Comparison of ENCODE assay signal across 8 cellular contexts in the genomic region with DNA sequence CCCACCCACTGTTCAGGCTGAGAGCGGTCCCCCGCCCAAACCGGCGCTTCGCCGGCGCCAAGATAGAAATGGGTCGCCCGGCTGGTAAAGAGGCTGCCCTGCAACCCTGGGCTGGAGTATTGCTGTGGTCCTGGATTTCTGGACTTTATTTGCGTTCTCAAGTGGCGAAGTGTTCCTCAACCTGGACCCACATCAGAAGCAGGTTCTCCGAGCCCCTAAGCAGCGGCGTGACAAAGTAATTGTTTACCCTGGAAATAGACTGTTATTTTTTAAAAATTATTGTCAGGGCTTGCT. TPM values are rescaled to one million over a fixed set of nuclear protein-coding genes. Genes with fewer than 3 reads are reported as not detected.
A peak's percentile ranks its signal among the peaks of the same experiment; 100 is the strongest.
DNase-seq lines count a peak whose midpoint lies in the region; ATAC-seq and TF ChIP-seq lines count a peak whose summit lies in the region.

No MANE protein-coding gene starts in this region.

- TF ChIP-seq CTCF in AG10803 (conservative IDR thresholded peaks at IDR 0.05; ENCODE audit: low read length) (no peak), PC-3 (conservative IDR thresholded peaks at IDR 0.05; ENCODE audit: low read depth, low read length) (no peak)

- peak overlapping the region; percentile 85 for H2AFZ ChIP-seq in PC-3 (ENCODE audit: low read length)
- H2AFZ ChIP-seq in neuron (ENCODE audit: low read depth, low read length): peak overlapping the region; percentile 33

- H3K27ac ChIP-seq in PC-3 (ENCODE audit: low read length) (peak overlapping the region; percentile 80), epithelial cell of prostate (peak overlapping the region; percentile 83)

- H3K4me2 ChIP-seq in PC-3 (ENCODE audit: low read length): peak overlapping the region; percentile 94

- peak overlapping the region; percentile 97 for H3K9ac ChIP-seq in PC-3 (ENCODE audit: low read length)

- peaks cover 57% of the 10 kb centered on the region for H3K79me2 ChIP-seq in PC-3 (ENCODE audit: low read length)

- no peaks in the 10 kb centered on the region for H3K9me2 ChIP-seq in PC-3 (replicated peaks; ENCODE audit: low read length)

- intact Hi-C loops in PC-3 (cut with micrococcal nuclease): loop anchor here (5.0 kb wide), 1 partner anchor 91 kb away; no protein-coding TSS in a partner anchor

- H3K4me1 ChIP-seq in PC-3 (ENCODE audit: insufficient read depth, low read length): peaks cover 24% of the 10 kb centered on the region
- peaks cover 15% of the 10 kb centered on the region for H3K4me1 ChIP-seq in neuron (ENCODE audit: insufficient read depth, low read length)

- H3K27me3 ChIP-seq in PC-3 (ENCODE audit: low read length) (no peaks in the 10 kb centered on the region), neuron (ENCODE audit: insufficient read depth, low read length) (no peaks in the 10 kb centered on the region)

- ATAC-seq in GM21529 (IDR thresholded peaks at IDR 0.05; ENCODE audit: unreplicated experiment): peak; percentile 32
- peak; percentile 48 for ATAC-seq in PC-3

- CTCF ChIA-PET in PC-3 (lab: Charles Lee): no interaction called here

- no peaks in the 10 kb centered on the region for H3F3A ChIP-seq in PC-3 (ENCODE audit: low read length, unreplicated experiment)

- DNase-seq in AG10803 (ENCODE audit: low read depth) (no peak), PC-3 (no peak), epithelial cell of prostate (ENCODE audit: low read depth, low spot score) (no peak), LoVo (ENCODE audit: low spot score) (no peak), iPS-NIHi11 (ENCODE audit: low spot score) (no peak), T1000 (lab: John Stamatoyannopoulos, UW) (no peak)

- TSS peak; percentile 69 for BruUV-seq in PC-3 (replicated peaks; lab: Mats Ljungman, UMichigan)

- H3K36me3 ChIP-seq in PC-3 (ENCODE audit: low read depth, low read length) (no peaks in the 10 kb centered on the region; the same call in 1 of the 2 replicates), neuron (ENCODE audit: insufficient read depth, low read length) (peaks cover 7% of the 10 kb centered on the region)

- H3K4me3 ChIP-seq in AG10803 (ENCODE audit: low read length) (peak overlapping the region; percentile 83), PC-3 (ENCODE audit: low read length) (peak overlapping the region; percentile 82), neuron (ENCODE audit: low read length) (peak overlapping the region; percentile 81)

- peaks cover 20% of the 10 kb centered on the region for H4K20me1 ChIP-seq in PC-3 (ENCODE audit: low read length)

- H3K9me3 ChIP-seq in PC-3 (ENCODE audit: low read length): no peaks in the 10 kb centered on the region
- no peaks in the 10 kb centered on the region for H3K9me3 ChIP-seq in neuron (ENCODE audit: low read length)

- POLR2A ChIA-PET in PC-3 (lab: Charles Lee; ENCODE audit: unreplicated experiment): no interaction called here

RNA-seq across cellular contexts. Expression of a gene that starts 0.5 kb away (rescaled TPM):
- total RNA-seq in PC-3 (2014; rRNA removed): 44.2 and 55.6 TPM in 2 replicates
